In genomic region chr3:32405155-32405554, GRCh38 we compare ENCODE assay signal across 19 cellular contexts. TPM values are rescaled to one million over a fixed set of nuclear protein-coding genes. Genes with fewer than 3 reads are reported as not detected.
DNase-seq lines count a peak whose midpoint lies in the region; ATAC-seq and TF ChIP-seq lines count a peak whose summit lies in the region.
"Had no signal": no experiment of that assay in that cellular context is flagged by ENCODE, and none has a peak within 500 bp of the region (broad histone marks: within the 10 kb centered on the region; RNA-seq: fewer than 3 reads in every experiment).

No MANE protein-coding gene starts in this region.

- intact Hi-C loops in CD14-positive monocyte (cut with micrococcal nuclease): loop anchor here in 1 of 2 donors (10.0 kb wide), 1 partner anchor 170 kb away; the partner anchor contains the start of gene DYNC1LI1
- intact Hi-C loops in body of pancreas (cut with DNase I): no loop called here

- ATAC-seq in body of pancreas: no peak
- ATAC-seq in GM21447 (IDR thresholded peaks at IDR 0.05; ENCODE audit: unreplicated experiment): no peak
- ATAC-seq: GM23338, left lobe of liver had no signal

- no peaks in the 10 kb centered on the region for H3K9me3 Mint-ChIP-seq in CD14-positive monocyte
- H3K9me3 Mint-ChIP-seq: GM23338 had no signal

- H3K4me1 Mint-ChIP-seq in CD14-positive monocyte: peaks cover 95% of the 10 kb centered on the region

- H3K27me3 Mint-ChIP-seq in CD14-positive monocyte (ENCODE audit: low read depth in 3 of 3): no peaks in the 10 kb centered on the region

- H3K27ac ChIP-seq in HL-60 (replicated peaks) (peak overlapping the region; percentile 85), body of pancreas (peak overlapping the region in 3 of 4 donors; percentile 46 to 94 (median 50))

- H3K36me3 ChIP-seq in body of pancreas (replicated peaks in 1 of 2; ENCODE audit: insufficient read depth in 1 of 2, low read depth in 2 of 2): no peaks in the 10 kb centered on the region

- no peak for TF ChIP-seq POLR2A in body of pancreas (IDR thresholded peaks at IDR 0.05)

- no peaks in the 10 kb centered on the region for H3K9me3 ChIP-seq in body of pancreas
- H3K9me3 ChIP-seq: Caco-2 had no signal

- H3K36me3 Mint-ChIP-seq in CD14-positive monocyte: peaks cover 12 to 22% of the 10 kb centered on the region in 2 donors

- TF ChIP-seq CTCF in CD14-positive monocyte (IDR thresholded peaks at IDR 0.05) (no peak), HL-60 (IDR thresholded peaks at IDR 0.05; ENCODE audit: insufficient read depth, low read length) (no peak), body of pancreas (IDR thresholded peaks at IDR 0.05) (no peak)

- H3K27ac Mint-ChIP-seq in CD14-positive monocyte: peak overlapping the region in 6 of 7 donors; percentile 6 to 84 (median 57)
- H3K27ac Mint-ChIP-seq: GM23338 had no signal

- DNase-seq in CD14-positive monocyte (ENCODE audit: low spot score) (no peak), HL-60 (ENCODE audit: low read depth in 1 of 2, low spot score in 1 of 2) (no peak), body of pancreas (no peak), iris pigment epithelial cell (ENCODE audit: low read depth) (peak; percentile 47), NCI-H748 (lab: John Stamatoyannopoulos, UW; ENCODE audit: unreplicated experiment) (no peak), NCI-H2171 (lab: John Stamatoyannopoulos, UW) (no peak), NCI-H1694 treated with DMSO at 0.1 percent for 48 hours (lab: John Stamatoyannopoulos, UW) (no peak)
- DNase-seq: activated CD4-positive, alpha-beta T cell treated with anti-CD3 and anti-CD28 coated beads, Interleukin-2, amount 50 U/mL, for 4 hours; activated naive CD4-positive, alpha-beta T cell; anterior cingulate cortex; NCI-H1105 treated with DMSO at 0.1 percent for 48 hours; NCI-H524; nucleus accumbens; retina; stimulated activated CD4-positive, alpha-beta T cell treated with anti-CD3 and anti-CD28 coated beads, Interleukin-12 subunit alpha, Interleukin-12 subunit beta, amount 100 ng/mL, for 4 hours had no signal

- 0 to 7% methylated on average over 2 of the region's 2 CpGs for WGBS in body of pancreas, 2 donors

- H3K4me3 ChIP-seq in HL-60 (replicated peaks; ENCODE audit: insufficient read depth, low read length) (no peak overlapping the region), body of pancreas (no peak overlapping the region)
- H3K4me3 ChIP-seq: GM23338 had no signal

- peaks cover 74% of the 10 kb centered on the region for H3K4me1 ChIP-seq in body of pancreas

- H3K27me3 ChIP-seq in HL-60 (ENCODE audit: insufficient read depth, poor library complexity, severe bottlenecking): no peaks in the 10 kb centered on the region
- no peaks in the 10 kb centered on the region for H3K27me3 ChIP-seq in body of pancreas

- H3K4me3 Mint-ChIP-seq in CD14-positive monocyte: no peak overlapping the region
- H3K4me3 Mint-ChIP-seq: GM23338 had no signal

RNA-seq across cellular contexts. Expression of gene CMTM7, which starts 13.5 kb away (rescaled TPM):
- 100 to 1,000 TPM; 146 to 148 TPM for polyA plus RNA-seq in CD14-positive monocyte
- total RNA-seq in body of pancreas: 10 to 100 TPM; 23.3 to 51.1 TPM
